Comparison of ENCODE assay signal across 11 cellular contexts in the genomic region with DNA sequence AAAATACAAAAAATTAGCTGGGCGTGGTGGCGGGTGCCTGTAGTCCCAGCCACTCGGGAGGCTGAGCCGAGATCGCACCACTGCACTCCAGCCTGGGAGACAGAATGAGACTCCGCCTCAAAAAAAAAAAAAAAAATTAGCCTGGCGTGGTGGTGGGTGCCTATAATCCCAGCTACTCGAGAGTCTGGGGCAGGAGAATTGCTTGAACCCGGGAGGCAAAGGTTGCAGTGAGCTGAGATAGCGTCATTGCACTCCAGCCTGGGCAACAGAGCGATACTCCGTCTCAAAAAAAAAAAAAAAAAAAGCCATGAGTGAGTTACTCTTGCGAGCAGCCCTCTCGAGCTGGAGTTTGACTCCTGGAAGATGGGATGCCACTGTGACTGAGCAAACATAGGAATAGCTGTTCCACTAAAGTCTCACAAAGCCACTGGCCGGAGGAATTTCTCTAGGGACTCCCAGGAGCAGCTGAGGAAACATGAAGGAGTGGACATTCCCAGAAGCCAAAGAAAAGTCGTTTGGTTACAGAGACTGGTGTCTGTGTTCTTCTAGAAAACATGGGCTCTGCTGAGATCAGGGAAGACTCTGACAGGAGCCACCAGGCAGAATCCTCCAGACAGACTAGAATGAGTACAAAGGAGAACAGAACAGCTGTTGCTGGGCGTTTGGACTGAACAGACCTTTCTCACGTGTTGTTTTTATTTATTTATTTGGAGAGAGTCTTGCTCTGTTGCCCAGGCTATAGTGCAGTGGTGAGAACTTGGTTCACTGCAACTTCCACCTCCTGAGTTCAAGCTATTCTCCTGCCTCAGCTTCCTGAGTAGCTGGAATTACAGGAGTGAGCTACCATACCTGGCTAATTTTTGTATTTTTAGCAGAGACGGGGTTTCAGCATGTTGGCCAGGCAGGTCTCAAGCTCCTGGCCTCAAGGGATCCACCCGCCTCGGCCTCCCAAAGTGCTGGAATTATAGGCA. TPM values are rescaled to one million over a fixed set of nuclear protein-coding genes. Genes with fewer than 3 reads are reported as not detected.
DNase-seq lines count a peak whose midpoint lies in the region; ATAC-seq and TF ChIP-seq lines count a peak whose summit lies in the region.
"Had no signal": no experiment of that assay in that cellular context is flagged by ENCODE, and none has a peak within 500 bp of the region (broad histone marks: within the 10 kb centered on the region; RNA-seq: fewer than 3 reads in every experiment).

No MANE protein-coding gene starts in this region.

- peak overlapping the region in 4 of 7 donors; percentile 72 to 87 (median 76) for H3K4me3 Mint-ChIP-seq in CD8-positive, alpha-beta memory T cell

- H3K9ac ChIP-seq in rectal smooth muscle tissue (ENCODE audit: low read length), result no peak overlapping the region

- no peaks in the 10 kb centered on the region for H3K9me3 Mint-ChIP-seq in CD8-positive, alpha-beta memory T cell

- peaks cover 15 to 50% (median 18%) of the 10 kb centered on the region in 3 donors for H3K4me1 Mint-ChIP-seq in CD8-positive, alpha-beta memory T cell

- peaks cover 15% of the 10 kb centered on the region for H3K4me1 ChIP-seq in CD8-positive, alpha-beta memory T cell (ENCODE audit: insufficient read depth, low read length)
- H3K4me1 ChIP-seq in ascending aorta (peaks cover 0 to 5% of the 10 kb centered on the region in 2 donors), rectal smooth muscle tissue (ENCODE audit: control insufficient read depth, insufficient read depth, low read length) (peaks cover 10% of the 10 kb centered on the region)
- H3K4me1 ChIP-seq: BE2C had no signal

- no peak for DNase-seq in CD8-positive, alpha-beta memory T cell
- no peak for DNase-seq in ascending aorta (ENCODE audit: low spot score in 2 of 2)
- peak; percentile 58 for DNase-seq in kidney tubule cell (ENCODE audit: low spot score)
- no peak for DNase-seq in activated CD4-positive, alpha-beta T cell treated with anti-CD3 and anti-CD28 coated beads for 1 hour
- no peak for DNase-seq in GF-D8 (lab: John Stamatoyannopoulos, UW)
- no peak for DNase-seq in GOT3 (lab: John Stamatoyannopoulos, UW)
- DNase-seq: BE2C, occipital lobe had no signal

- no peak overlapping the region for H3K4me3 ChIP-seq in CD8-positive, alpha-beta memory T cell (ENCODE audit: low read length)
- H3K4me3 ChIP-seq in ascending aorta (peak overlapping the region in 1 of 2 donors; percentile 35), rectal smooth muscle tissue (ENCODE audit: low read length) (no peak overlapping the region)

- intact Hi-C loops in ascending aorta (cut with DNase I), result no loop called here

- TF ChIP-seq CTCF in ascending aorta (IDR thresholded peaks at IDR 0.05), result no peak

- H3K27me3 Mint-ChIP-seq in CD8-positive, alpha-beta memory T cell, result peaks cover 0 to 2% of the 10 kb centered on the region in 2 donors

- H3K27me3 ChIP-seq in CD8-positive, alpha-beta memory T cell (ENCODE audit: insufficient read depth, low read length, poor library complexity, severe bottlenecking), result no peaks in the 10 kb centered on the region
- no peaks in the 10 kb centered on the region for H3K27me3 ChIP-seq in ascending aorta
- no peaks in the 10 kb centered on the region for H3K27me3 ChIP-seq in rectal smooth muscle tissue (ENCODE audit: control insufficient read depth, insufficient read depth, low read length)
- H3K27me3 ChIP-seq: BE2C had no signal

- no peaks in the 10 kb centered on the region for H3K36me3 Mint-ChIP-seq in CD8-positive, alpha-beta memory T cell

- H3K36me3 ChIP-seq in CD8-positive, alpha-beta memory T cell (ENCODE audit: insufficient read depth, low read length), result no peaks in the 10 kb centered on the region
- H3K36me3 ChIP-seq in ascending aorta, result no peaks in the 10 kb centered on the region
- no peaks in the 10 kb centered on the region for H3K36me3 ChIP-seq in rectal smooth muscle tissue (ENCODE audit: control insufficient read depth, insufficient read depth, low read length)
- H3K36me3 ChIP-seq: BE2C had no signal

- H3K9me3 ChIP-seq in CD8-positive, alpha-beta memory T cell (ENCODE audit: low read length), result no peaks in the 10 kb centered on the region
- H3K9me3 ChIP-seq in ascending aorta, result no peaks in the 10 kb centered on the region
- H3K9me3 ChIP-seq: BE2C had no signal

- CTCF ChIA-PET in CD8-positive, alpha-beta memory T cell (lab: Charles Lee), result interaction anchor here (0.6 to 2.6 kb wide), 3 partner anchors 9 to 18 kb away, joined by 3 to 8 read pairs (median 3); no protein-coding TSS in a partner anchor

- peak overlapping the region in 3 of 8 donors; percentile 71 to 92 (median 83) for H3K27ac Mint-ChIP-seq in CD8-positive, alpha-beta memory T cell

- POLR2A ChIA-PET in CD8-positive, alpha-beta memory T cell (lab: Charles Lee), result interaction anchor here (0.6 kb wide), 3 partner anchors 16 to 130 kb away, joined by 3 to 4 read pairs (median 4); no protein-coding TSS in a partner anchor

- no peak overlapping the region for H3K27ac ChIP-seq in CD8-positive, alpha-beta memory T cell (ENCODE audit: low read depth, low read length)
- H3K27ac ChIP-seq in ascending aorta, result peak overlapping the region; percentile 38 to 54
- H3K27ac ChIP-seq in rectal smooth muscle tissue (ENCODE audit: low read depth, low read length), result peak overlapping the region; percentile 66
- H3K27ac ChIP-seq: VCaP had no signal

- no peak for ATAC-seq in HG02588 (IDR thresholded peaks at IDR 0.05; ENCODE audit: unreplicated experiment)

RNA-seq across cellular contexts. Expression of a gene that starts 32.4 kb away (rescaled TPM):
- total RNA-seq in CD8-positive, alpha-beta memory T cell, result 100 to 1,000 TPM; 680 to 684 TPM
- 425 TPM for polyA plus RNA-seq in CD8-positive, alpha-beta memory T cell
- total RNA-seq in ascending aorta, result 1,114 TPM
